In genomic region chr6:12348530-12349511, GRCh38 we compare ENCODE assay signal across 10 cellular contexts. TPM values are rescaled to one million over a fixed set of nuclear protein-coding genes. Genes with fewer than 3 reads are reported as not detected.
A peak's percentile ranks its signal among the peaks of the same experiment; 100 is the strongest.
DNase-seq lines count a peak whose midpoint lies in the region; ATAC-seq, FAIRE-seq and TF ChIP-seq lines count a peak whose summit lies in the region.
"Had no signal": no experiment of that assay in that cellular context is flagged by ENCODE, and none has a peak within 500 bp of the region (broad histone marks: within the 10 kb centered on the region; RNA-seq: fewer than 3 reads in every experiment).

No MANE protein-coding gene starts in this region.

- intact Hi-C loops in PC-3 (cut with micrococcal nuclease) (loop anchor here (1.0 to 10.0 kb wide), 5 partner anchors 25 to 334 kb away; partner anchors contain the start of genes EDN1 and HIVEP1), endothelial cell of umbilical vein (cut with micrococcal nuclease) (no loop called here), CD14-positive monocyte (cut with micrococcal nuclease) (no loop called here)

- H3K36me3 ChIP-seq in BJ (ENCODE audit: control insufficient read depth, insufficient read depth, low read length) = no peaks in the 10 kb centered on the region
- no peaks in the 10 kb centered on the region for H3K36me3 ChIP-seq in PC-3 (ENCODE audit: low read depth, low read length)
- H3K36me3 ChIP-seq in endothelial cell of umbilical vein (ENCODE audit: control insufficient read depth in 2 of 2, extremely low read depth in 1 of 2, insufficient read depth in 2 of 2, low read length in 2 of 2) = no peaks in the 10 kb centered on the region
- H3K36me3 ChIP-seq: adrenal gland had no signal

- H3K27ac ChIP-seq in PC-3 (ENCODE audit: low read length) (peak overlapping the region; percentile 85), endothelial cell of umbilical vein (ENCODE audit: insufficient read depth, low read depth, low read length) (peak overlapping the region; percentile 35)
- H3K27ac ChIP-seq: adrenal gland had no signal

- H3K4me3 Mint-ChIP-seq in CD14-positive monocyte = no peak overlapping the region
- H3K4me3 Mint-ChIP-seq: activated CD4-positive, alpha-beta T cell treated with anti-CD3 and anti-CD28 coated beads, Interleukin-2, amount 10 ng/mL, durations not matched to agents 24 days and 14 days had no signal

- peaks cover 3 to 4% (median 4%) of the 10 kb centered on the region in 3 donors for H3K27me3 Mint-ChIP-seq in CD14-positive monocyte (ENCODE audit: low read depth in 3 of 3)
- H3K27me3 Mint-ChIP-seq: activated CD4-positive, alpha-beta T cell treated with anti-CD3 and anti-CD28 coated beads, Interleukin-2, amount 10 ng/mL, durations not matched to agents 24 days and 14 days had no signal

- dilution Hi-C loops in endothelial cell of umbilical vein (cut with MboI; ENCODE audit: extremely low pct_ligation_motif_present, low sequenced_read_pairs) = no loop called here

- H4K20me1 ChIP-seq in PC-3 (ENCODE audit: low read length) (no peaks in the 10 kb centered on the region), endothelial cell of umbilical vein (replicated peaks; ENCODE audit: control insufficient read depth, extremely low read depth, insufficient read depth, low read length) (no peaks in the 10 kb centered on the region)

- POLR2A ChIA-PET in BJ (lab: Charles Lee) = no interaction called here
- POLR2A ChIA-PET in PC-3 (lab: Charles Lee; ENCODE audit: unreplicated experiment) = interaction anchor here (1.6 to 2.4 kb wide), 2 partner anchors 25 to 58 kb away, joined by 17 to 43 read pairs; partner anchors contain the start of gene EDN1
- POLR2A ChIA-PET in endothelial cell of umbilical vein (lab: Charles Lee) = interaction anchor here (0.6 kb wide), 1 partner anchor 789 kb away, joined by 3 read pairs; no protein-coding TSS in a partner anchor

- DNase-seq in BJ (ENCODE audit: low read depth) = peak; percentile 59
- DNase-seq in PC-3 = peak; percentile 96
- peak; percentile 61 for DNase-seq in endothelial cell of umbilical vein (ENCODE audit: low read depth, low spot score)
- DNase-seq in omental fat pad (ENCODE audit: low spot score) = no peak
- DNase-seq in CD14-positive monocyte (ENCODE audit: low spot score) = no peak
- DNase-seq in D341Med (ENCODE audit: low spot score) = no peak
- no peak for DNase-seq in activated CD8-positive, alpha-beta memory T cell treated with anti-CD3 and anti-CD28 coated beads, Interleukin-2, amount 50 U/mL, for 48 hours
- no peak for DNase-seq in stimulated activated naive CD8-positive, alpha-beta T cell treated with anti-CD3 and anti-CD28 coated beads, Interleukin-15, Interleukin-2, amounts not matched to agents 100 U/mL and 50 U/mL, for 24 hours
- DNase-seq: activated CD4-positive, alpha-beta T cell treated with anti-CD3 and anti-CD28 coated beads, Interleukin-2, amount 10 ng/mL, durations not matched to agents 24 days and 14 days; adrenal gland had no signal

- peaks cover 6% of the 10 kb centered on the region for H3K4me1 Mint-ChIP-seq in CD14-positive monocyte
- H3K4me1 Mint-ChIP-seq: activated CD4-positive, alpha-beta T cell treated with anti-CD3 and anti-CD28 coated beads, Interleukin-2, amount 10 ng/mL, durations not matched to agents 24 days and 14 days had no signal

- H3K9ac ChIP-seq in PC-3 (ENCODE audit: low read length) (peak overlapping the region; percentile 23), endothelial cell of umbilical vein (replicated peaks; ENCODE audit: extremely low read depth, insufficient read depth, low read length) (no peak overlapping the region)

- TF ChIP-seq CTCF in BJ (IDR thresholded peaks at IDR 0.05; ENCODE audit: insufficient read depth, low read depth, low read length) = no peak
- TF ChIP-seq CTCF in PC-3 (conservative IDR thresholded peaks at IDR 0.05; ENCODE audit: low read depth, low read length) = no peak
- TF ChIP-seq CTCF in endothelial cell of umbilical vein (IDR thresholded peaks at IDR 0.05; ENCODE audit: extremely low read depth in 1 of 2, insufficient read depth in 1 of 2, low read depth in 1 of 2, low read length in 2 of 2) = no peak
- no peak for TF ChIP-seq CTCF in omental fat pad (IDR thresholded peaks at IDR 0.05)
- TF ChIP-seq CTCF in CD14-positive monocyte (IDR thresholded peaks at IDR 0.05) = no peak

- TSS peak; percentile 80 for BruUV-seq in PC-3 (replicated peaks; lab: Mats Ljungman, UMichigan)
- BruUV-seq in endothelial cell of umbilical vein (replicated peaks; lab: Mats Ljungman, UMichigan) = no TSS peak

- no peaks in the 10 kb centered on the region for H3K9me1 ChIP-seq in endothelial cell of umbilical vein (replicated peaks; ENCODE audit: control insufficient read depth, extremely low read depth, insufficient read depth, low read length)

- H3K4me3 ChIP-seq in BJ (ENCODE audit: low read depth, low read length) = no peak overlapping the region
- peak overlapping the region; percentile 10; the same call in 1 of the 2 replicates for H3K4me3 ChIP-seq in PC-3 (ENCODE audit: low read length)
- H3K4me3 ChIP-seq in endothelial cell of umbilical vein (replicated peaks in 1 of 3; ENCODE audit: insufficient read depth in 1 of 3, low read depth in 1 of 3, low read length in 3 of 3) = no peak overlapping the region
- H3K4me3 ChIP-seq: adrenal gland had no signal

- no peak overlapping the region for H2AFZ ChIP-seq in PC-3 (ENCODE audit: low read length)
- H2AFZ ChIP-seq in endothelial cell of umbilical vein (ENCODE audit: low read depth, low read length) = peak overlapping the region; percentile 57

- H3K79me2 ChIP-seq in PC-3 (ENCODE audit: low read length) (no peaks in the 10 kb centered on the region), endothelial cell of umbilical vein (ENCODE audit: control insufficient read depth, insufficient read depth, low read length) (no peaks in the 10 kb centered on the region)

- H3K9me3 ChIP-seq in PC-3 (ENCODE audit: low read length) = no peaks in the 10 kb centered on the region
- H3K9me3 ChIP-seq in endothelial cell of umbilical vein (replicated peaks; ENCODE audit: control insufficient read depth, insufficient read depth, low read length) = no peaks in the 10 kb centered on the region
- H3K9me3 ChIP-seq: adrenal gland had no signal

- CTCF ChIA-PET in BJ (lab: Yijun Ruan, JAX) (interaction anchor here (1.3 kb wide), 1 partner anchor 59 kb away, joined by 4 read pairs; the partner anchor contains the start of gene EDN1), PC-3 (lab: Charles Lee) (interaction anchor here (0.7 to 1.0 kb wide), 3 partner anchors 25 to 59 kb away, joined by 3 to 4 read pairs (median 3); partner anchors contain the start of gene EDN1), endothelial cell of umbilical vein (lab: Charles Lee) (interaction anchor here (1.6 kb wide), 1 partner anchor 17 kb away, joined by 5 read pairs; no protein-coding TSS in a partner anchor)

- peaks cover 5% of the 10 kb centered on the region for H3F3A ChIP-seq in PC-3 (ENCODE audit: low read length, unreplicated experiment)

- H3K4me1 ChIP-seq in PC-3 (ENCODE audit: insufficient read depth, low read length) = peaks cover 38% of the 10 kb centered on the region
- H3K4me1 ChIP-seq in endothelial cell of umbilical vein (ENCODE audit: control insufficient read depth, extremely low read depth, insufficient read depth, low read length) = peaks cover 17% of the 10 kb centered on the region
- H3K4me1 ChIP-seq: adrenal gland had no signal

- peaks cover 11 to 30% (median 20%) of the 10 kb centered on the region in 7 donors for H3K9me3 Mint-ChIP-seq in CD14-positive monocyte

- no peaks in the 10 kb centered on the region for H3K27me3 ChIP-seq in BJ (ENCODE audit: control insufficient read depth, insufficient read depth, low read length)
- no peaks in the 10 kb centered on the region for H3K27me3 ChIP-seq in PC-3 (ENCODE audit: low read length)
- H3K27me3 ChIP-seq in endothelial cell of umbilical vein (ENCODE audit: control insufficient read depth in 2 of 2, insufficient read depth in 2 of 2, low read length in 2 of 2) = no peaks in the 10 kb centered on the region
- H3K27me3 ChIP-seq: adrenal gland had no signal

- H3K9me2 ChIP-seq in PC-3 (replicated peaks; ENCODE audit: low read length) = no peaks in the 10 kb centered on the region

- peak overlapping the region; percentile 48 for H3K4me2 ChIP-seq in PC-3 (ENCODE audit: low read length)
- H3K4me2 ChIP-seq in endothelial cell of umbilical vein (ENCODE audit: insufficient read depth, low read length) = peak overlapping the region; percentile 6

- H3K36me3 Mint-ChIP-seq in CD14-positive monocyte = peaks cover 0 to 2% of the 10 kb centered on the region in 2 donors

- TF ChIP-seq POLR2A in endothelial cell of umbilical vein (IDR thresholded peaks at IDR 0.05; ENCODE audit: low read depth, low read length) = no peak

- H3K27ac Mint-ChIP-seq in CD14-positive monocyte = no peak overlapping the region
- H3K27ac Mint-ChIP-seq: activated CD4-positive, alpha-beta T cell treated with anti-CD3 and anti-CD28 coated beads, Interleukin-2, amount 10 ng/mL, durations not matched to agents 24 days and 14 days had no signal

- FAIRE-seq in endothelial cell of umbilical vein (lab: Jason Lieb, UNC) = peak; percentile 86

- ATAC-seq in PC-3 (peak; percentile 97), omental fat pad (ENCODE audit: low FRiP score) (peak; percentile 63)
- no peak for ATAC-seq in stimulated activated naive CD8-positive, alpha-beta T cell treated with anti-CD3 and anti-CD28 coated beads, Interleukin-15, Interleukin-2, amounts not matched to agents 100 U/mL and 50 U/mL, for 24 hours

TF ChIP-seq in endothelial cell of umbilical vein, 7 proteins besides CTCF, POLR2A, EP300 and RAD21 (continues in another document):
- TF ChIP-seq, protein P1, sequence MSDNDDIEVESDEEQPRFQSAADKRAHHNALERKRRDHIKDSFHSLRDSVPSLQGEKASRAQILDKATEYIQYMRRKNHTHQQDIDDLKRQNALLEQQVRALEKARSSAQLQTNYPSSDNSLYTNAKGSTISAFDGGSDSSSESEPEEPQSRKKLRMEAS (IDR thresholded peaks at IDR 0.05; ENCODE audit: insufficient read depth, insufficient read length) = no peak
- TF ChIP-seq JUN (IDR thresholded peaks at IDR 0.05; ENCODE audit: borderline replicate concordance, insufficient read depth, insufficient read length, low read depth) = peak; percentile 49
- TF ChIP-seq FOS (IDR thresholded peaks at IDR 0.05; ENCODE audit: borderline replicate concordance, insufficient read depth, low read length) = peak; percentile 61

RNA-seq across cellular contexts. Expression of gene EDN1, which starts 58.7 kb away (rescaled TPM):
- polyA plus RNA-seq in BJ (2011; rRNA removed) (3.2 and 4.0 TPM in 2 replicates), endothelial cell of umbilical vein (492 and 498 TPM in 2 replicates), CD14-positive monocyte (under 1 TPM in 1 of 2 donors, not detected in 1; 0.11 TPM)
- 2.2 and 2.8 TPM in 2 replicates for polyA minus RNA-seq in BJ (2011; rRNA and poly(A)+ RNA removed)
- total RNA-seq in PC-3 (2014; rRNA removed) (21.9 and 25.6 TPM in 2 replicates), endothelial cell of umbilical vein (493 and 514 TPM in 2 replicates), omental fat pad (10 to 100 TPM in 2 of 4 donors, 1 to 10 TPM in 2; 3.6 to 38.4 (median 20.1) TPM)
- 660 and 712 TPM in 2 replicates for polyA plus RNA-seq in endothelial cell of umbilical vein (2011; cell fraction: cytosol; rRNA removed)
- 777 and 878 TPM in 2 replicates for polyA plus RNA-seq in endothelial cell of umbilical vein (2011; cell fraction: nucleus; rRNA removed)
- polyA plus RNA-seq in endothelial cell of umbilical vein (2012) = 406 and 493 TPM in 2 replicates
- 345 and 433 TPM in 2 replicates for polyA minus RNA-seq in endothelial cell of umbilical vein
- polyA minus RNA-seq in endothelial cell of umbilical vein (2011; cell fraction: cytosol; rRNA and poly(A)+ RNA removed) = 1.2 TPM
- 248 and 267 TPM in 2 replicates for polyA minus RNA-seq in endothelial cell of umbilical vein (2011; cell fraction: nucleus; rRNA and poly(A)+ RNA removed)

Comparison
In these comparisons a context has a peak if more than half of its experiments do, and no peak if none do; other contexts are left out.
1. DNase-seq: peak in BJ (single experiment), PC-3 (single experiment) and endothelial cell of umbilical vein (single experiment); none in omental fat pad (single experiment), CD14-positive monocyte (single experiment), D341Med (single experiment), activated CD8-positive, alpha-beta memory T cell treated with anti-CD3 and anti-CD28 coated beads, Interleukin-2, amount 50 U/mL, for 48 hours (single experiment) and stimulated activated naive CD8-positive, alpha-beta T cell treated with anti-CD3 and anti-CD28 coated beads, Interleukin-15, Interleukin-2, amounts not matched to agents 100 U/mL and 50 U/mL, for 24 hours (single experiment).
2. RNA of gene EDN1, which starts 58.7 kb away (total RNA-seq): 493 to 514 TPM in endothelial cell of umbilical vein; 3.6 to 38.4 TPM in omental fat pad and 21.9 to 25.6 TPM in PC-3; every median in the first group is over 10 times any median in the second.